In genomic region chr5:119073746-119074337, GRCh38 we compare ENCODE assay signal across 7 cellular contexts. TPM values are rescaled to one million over a fixed set of nuclear protein-coding genes. Genes with fewer than 3 reads are reported as not detected.
DNase-seq lines count a peak whose midpoint lies in the region; TF ChIP-seq lines count a peak whose summit lies in the region.
"Not testable (repeated sequence)": the region's sequence is repeated elsewhere in the genome, so short reads cannot be mapped to it uniquely, and the experiment has no call there.

No MANE protein-coding gene starts in this region.

- H3K27ac ChIP-seq in DOHH2 (ENCODE audit: low read depth, low read length) (peak overlapping the region; percentile 91), HUES6 (ENCODE audit: low read depth, low read length) (peak overlapping the region; percentile 66)
- not testable (repeated sequence) for H3K27ac ChIP-seq in PC-9

- H3K9me3 Mint-ChIP-seq in activated CD4-positive, alpha-beta T cell treated with anti-CD3 and anti-CD28 coated beads, Interleukin-2, amount 10 ng/mL, durations not matched to agents 7 days and 5 days; activated naive CD4-positive, alpha-beta T cell treated with anti-CD3 and anti-CD28 coated beads, Interleukin-2, amount 50 U/mL, for 24 hours; nephron: not testable (repeated sequence)

- peaks cover 16% of the 10 kb centered on the region for H3F3A ChIP-seq in DOHH2 (ENCODE audit: control insufficient read depth, insufficient read depth)
- H3F3A ChIP-seq in PC-9 (ENCODE audit: insufficient read depth, low read depth): peaks cover 21% of the 10 kb centered on the region

- not testable (repeated sequence) for H3K9me2 ChIP-seq in DOHH2 (replicated peaks; ENCODE audit: control insufficient read depth, low read length); PC-9 (ENCODE audit: insufficient read depth)

- peaks cover 85% of the 10 kb centered on the region for H3K79me2 ChIP-seq in DOHH2 (ENCODE audit: control insufficient read depth, low read length)
- peaks cover 64% of the 10 kb centered on the region for H3K79me2 ChIP-seq in PC-9 (ENCODE audit: low read depth)

- H3K36me3 ChIP-seq in DOHH2 (ENCODE audit: control insufficient read depth, low read length); HUES6 (ENCODE audit: control insufficient read depth, insufficient read depth, low read length); PC-9 (ENCODE audit: low read depth): not testable (repeated sequence)

- H3K36me3 Mint-ChIP-seq in activated CD4-positive, alpha-beta T cell treated with anti-CD3 and anti-CD28 coated beads, Interleukin-2, amount 10 ng/mL, durations not matched to agents 7 days and 5 days (ENCODE audit: low read depth); activated naive CD4-positive, alpha-beta T cell treated with anti-CD3 and anti-CD28 coated beads, Interleukin-2, amount 50 U/mL, for 24 hours; nephron (ENCODE audit: low read depth): not testable (repeated sequence)

- intact Hi-C loops in PC-9 (cut with micrococcal nuclease; ENCODE audit: unreplicated experiment): not testable (repeated sequence)

- not testable (repeated sequence) for H3K27me3 ChIP-seq in DOHH2 (ENCODE audit: control insufficient read depth, low read length); HUES6 (ENCODE audit: control insufficient read depth, insufficient read depth, low read length); PC-9 (ENCODE audit: insufficient read depth, low read depth)

- not testable (repeated sequence) for H3K9me3 ChIP-seq in DOHH2 (ENCODE audit: control insufficient read depth, insufficient read depth, low read length); HUES6 (ENCODE audit: control insufficient read depth, insufficient read depth, low read depth, low read length); PC-9 (ENCODE audit: insufficient read depth, low read depth)

- H3K4me2 ChIP-seq in DOHH2 (ENCODE audit: low read length): peak overlapping the region; percentile 89
- H3K4me2 ChIP-seq in PC-9: peak overlapping the region; percentile 98; the same call in 1 of the 2 replicates

- H3K9ac ChIP-seq in HUES6 (ENCODE audit: low read length): not testable (repeated sequence)

- not testable (repeated sequence) for BruUV-seq in PC-9 (replicated peaks; lab: Mats Ljungman, UMichigan)

- DNase-seq in PC-9; activated CD4-positive, alpha-beta T cell treated with anti-CD3 and anti-CD28 coated beads, Interleukin-2, amount 10 ng/mL, durations not matched to agents 7 days and 5 days; epithelial cell of proximal tubule (ENCODE audit: low read depth): not testable (repeated sequence)

- H3K4me3 ChIP-seq in DOHH2 (ENCODE audit: low read length) (peak overlapping the region; percentile 97), HUES6 (ENCODE audit: low read depth, low read length) (peak overlapping the region; percentile 83), epithelial cell of proximal tubule (ENCODE audit: low read depth, low read length) (peak overlapping the region; percentile 82)
- H3K4me3 ChIP-seq in PC-9: not testable (repeated sequence)

- H3K4me1 ChIP-seq in DOHH2 (ENCODE audit: control insufficient read depth, low read length): peaks cover 39% of the 10 kb centered on the region
- peaks cover 34% of the 10 kb centered on the region for H3K4me1 ChIP-seq in HUES6 (ENCODE audit: control insufficient read depth, insufficient read depth, low read length)
- peaks cover 16% of the 10 kb centered on the region for H3K4me1 ChIP-seq in PC-9 (replicated peaks; ENCODE audit: insufficient read depth)

- not testable (repeated sequence) for H3K4me3 Mint-ChIP-seq in activated CD4-positive, alpha-beta T cell treated with anti-CD3 and anti-CD28 coated beads, Interleukin-2, amount 10 ng/mL, durations not matched to agents 7 days and 5 days
- peak overlapping the region; percentile 67 for H3K4me3 Mint-ChIP-seq in activated naive CD4-positive, alpha-beta T cell treated with anti-CD3 and anti-CD28 coated beads, Interleukin-2, amount 50 U/mL, for 24 hours
- peak overlapping the region; percentile 61 to 76 (median 61) for H3K4me3 Mint-ChIP-seq in nephron

- CTCF ChIA-PET in PC-9 (lab: Charles Lee): not testable (repeated sequence)
- CTCF ChIA-PET in activated CD4-positive, alpha-beta T cell treated with anti-CD3 and anti-CD28 coated beads, Interleukin-2, amount 10 ng/mL, durations not matched to agents 7 days and 5 days (lab: Charles Lee): interaction anchor here (1.1 kb wide), 1 partner anchor 282 kb away, joined by 3 read pairs; the partner anchor contains the start of gene TNFAIP8

- peaks cover 56% of the 10 kb centered on the region for H3K4me1 Mint-ChIP-seq in activated CD4-positive, alpha-beta T cell treated with anti-CD3 and anti-CD28 coated beads, Interleukin-2, amount 10 ng/mL, durations not matched to agents 7 days and 5 days
- H3K4me1 Mint-ChIP-seq in activated naive CD4-positive, alpha-beta T cell treated with anti-CD3 and anti-CD28 coated beads, Interleukin-2, amount 50 U/mL, for 24 hours: peaks cover 52% of the 10 kb centered on the region
- H3K4me1 Mint-ChIP-seq in nephron: peaks cover 36% of the 10 kb centered on the region

- peak overlapping the region; percentile 15 for H3K27ac Mint-ChIP-seq in activated CD4-positive, alpha-beta T cell treated with anti-CD3 and anti-CD28 coated beads, Interleukin-2, amount 10 ng/mL, durations not matched to agents 7 days and 5 days
- peak overlapping the region; percentile 52 for H3K27ac Mint-ChIP-seq in activated naive CD4-positive, alpha-beta T cell treated with anti-CD3 and anti-CD28 coated beads, Interleukin-2, amount 50 U/mL, for 24 hours
- peak overlapping the region in 2 of 3 experiments; percentile 46 for H3K27ac Mint-ChIP-seq in nephron

- not testable (repeated sequence) for H4K20me1 ChIP-seq in DOHH2 (ENCODE audit: control insufficient read depth, insufficient read depth, low read depth, low read length); PC-9 (ENCODE audit: insufficient read depth)

- not testable (repeated sequence) for TF ChIP-seq CTCF in DOHH2 (IDR thresholded peaks at IDR 0.05; ENCODE audit: low read depth, low read length, poor library complexity, severe bottlenecking); PC-9 (conservative IDR thresholded peaks at IDR 0.05); epithelial cell of proximal tubule (conservative IDR thresholded peaks at IDR 0.05; ENCODE audit: low read depth, low read length); nephron (IDR thresholded peaks at IDR 0.05; ENCODE audit: unreplicated experiment in 3 of 3)

- POLR2A ChIA-PET in PC-9 (lab: Charles Lee; ENCODE audit: unreplicated experiment); activated CD4-positive, alpha-beta T cell treated with anti-CD3 and anti-CD28 coated beads, Interleukin-2, amount 10 ng/mL, durations not matched to agents 7 days and 5 days (lab: Charles Lee): not testable (repeated sequence)

- H2AFZ ChIP-seq in PC-9: not testable (repeated sequence)

- H3K27me3 Mint-ChIP-seq in activated CD4-positive, alpha-beta T cell treated with anti-CD3 and anti-CD28 coated beads, Interleukin-2, amount 10 ng/mL, durations not matched to agents 7 days and 5 days; activated naive CD4-positive, alpha-beta T cell treated with anti-CD3 and anti-CD28 coated beads, Interleukin-2, amount 50 U/mL, for 24 hours; nephron (ENCODE audit: low read depth): not testable (repeated sequence)

RNA-seq across cellular contexts. Expression of gene DMXL1, which starts 3.0 kb away (rescaled TPM):
- 19.7 and 27.3 TPM in 2 replicates for total RNA-seq in PC-9 (2021)
- 10 to 100 TPM; 28.4 to 29.3 TPM for total RNA-seq in activated CD4-positive, alpha-beta T cell treated with anti-CD3 and anti-CD28 coated beads, Interleukin-2, amount 10 ng/mL, durations not matched to agents 7 days and 5 days
- total RNA-seq in epithelial cell of proximal tubule: 10.6 and 11.9 TPM in 2 replicates
